19 cellular contexts compared by ENCODE assay signal in genomic region chr12:62715086-62715786, GRCh38.
DNase-seq lines count a peak whose midpoint lies in the region; ATAC-seq and TF ChIP-seq lines count a peak whose summit lies in the region.
"Had no signal": no experiment of that assay in that cellular context is flagged by ENCODE, and none has a peak within 500 bp of the region (broad histone marks: within the 10 kb centered on the region; RNA-seq: fewer than 3 reads in every experiment).

No MANE protein-coding gene starts in this region.

- H2BK15ac ChIP-seq in H9 (ENCODE audit: low read depth, low read length): no peak overlapping the region

- no peak overlapping the region for H3K4me2 ChIP-seq in H9 (ENCODE audit: insufficient read depth, insufficient read length, low read length)

- no peaks in the 10 kb centered on the region for H3K79me2 ChIP-seq in H9 (ENCODE audit: insufficient read depth, low read length)

- H3K9ac ChIP-seq in H9 (ENCODE audit: extremely low read depth, insufficient read length, low read length): no peak overlapping the region

- H3K27me3 Mint-ChIP-seq in H9 (ENCODE audit: low read depth): no peaks in the 10 kb centered on the region
- no peaks in the 10 kb centered on the region for H3K27me3 Mint-ChIP-seq in brain
- H3K27me3 Mint-ChIP-seq: B cell; naive thymus-derived CD8-positive, alpha-beta T cell had no signal

- H3K4me3 Mint-ChIP-seq in H9 (no peak overlapping the region), brain (peak overlapping the region in 3 of 5 experiments; percentile 16 to 66 (median 35))
- H3K4me3 Mint-ChIP-seq: activated naive CD4-positive, alpha-beta T cell treated with anti-CD3 and anti-CD28 coated beads, Interleukin-2, amount 10 ng/mL, durations not matched to agents 7 days and 5 days; B cell; naive thymus-derived CD8-positive, alpha-beta T cell had no signal

- DNase-seq in H9: no peak
- peak in 30 of 51 donors; percentile 13 to 82 (median 40) for DNase-seq in hypothalamus (lab: John Stamatoyannopoulos, UW)
- peak; percentile 74 for DNase-seq in putamen (ENCODE audit: low spot score)
- DNase-seq in stimulated activated CD4-positive, alpha-beta T cell treated with anti-CD3 and anti-CD28 coated beads, Interleukin-12 subunit alpha, Interleukin-12 subunit beta, amount 100 ng/mL, for 4 hours: no peak
- no peak for DNase-seq in NCI-H1092 treated with DMSO at 0.1 percent for 48 hours (lab: John Stamatoyannopoulos, UW)
- DNase-seq in CD1c-positive myeloid dendritic cell (ENCODE audit: extremely low spot score): no peak
- DNase-seq: activated CD4-positive, alpha-beta T cell treated with anti-CD3 and anti-CD28 coated beads for 1 hour; activated CD8-positive, alpha-beta memory T cell treated with anti-CD3 and anti-CD28 coated beads, Interleukin-2, amount 50 U/mL, for 48 hours; activated naive CD4-positive, alpha-beta T cell treated with anti-CD3 and anti-CD28 coated beads, Interleukin-2, amount 10 ng/mL, durations not matched to agents 7 days and 5 days; central memory CD4-positive, alpha-beta T cell; DMS 273 treated with DMSO at 0.1 percent for 48 hours; naive thymus-derived CD8-positive, alpha-beta T cell; NCI-H1092; NCI-H524 treated with DMSO at 0.1 percent for 48 hours; RPMI8226; small intestine had no signal

- H3K18ac ChIP-seq in H9 (ENCODE audit: insufficient read length, low read depth, low read length): no peak overlapping the region

- no peak overlapping the region for H4K91ac ChIP-seq in H9 (ENCODE audit: insufficient read length, low read depth, low read length)

- ATAC-seq in GM18868 (IDR thresholded peaks at IDR 0.05; ENCODE audit: unreplicated experiment): no peak
- ATAC-seq: naive thymus-derived CD8-positive, alpha-beta T cell had no signal

- H2AK5ac ChIP-seq in H9 (ENCODE audit: insufficient read length, low read length): no peak overlapping the region

- H3K27ac Mint-ChIP-seq in H9 (peak overlapping the region in 2 of 3 experiments; percentile 47 to 77; a peak in 4 of 7 replicates), brain (peak overlapping the region; percentile 77 to 97 (median 92))
- H3K27ac Mint-ChIP-seq: activated naive CD4-positive, alpha-beta T cell treated with anti-CD3 and anti-CD28 coated beads, Interleukin-2, amount 10 ng/mL, durations not matched to agents 7 days and 5 days; B cell; naive thymus-derived CD8-positive, alpha-beta T cell had no signal

- no peaks in the 10 kb centered on the region for H3K27me3 ChIP-seq in H9 (ENCODE audit: insufficient read depth, low read length)

- H3K14ac ChIP-seq in H9 (ENCODE audit: insufficient read depth, low read length): 0 out of 2 replicates have a peak overlapping the region, but pooled peaks have one; percentile 34

- H3K36me3 Mint-ChIP-seq in H9 (ENCODE audit: insufficient read depth in 1 of 3, low read depth in 3 of 3) (peaks cover 0 to 7% (median 0%) of the 10 kb centered on the region in 3 experiments; a peak in 4 of 7 replicates), brain (no peaks in the 10 kb centered on the region)
- H3K36me3 Mint-ChIP-seq: activated naive CD4-positive, alpha-beta T cell treated with anti-CD3 and anti-CD28 coated beads, Interleukin-2, amount 10 ng/mL, durations not matched to agents 7 days and 5 days; naive thymus-derived CD8-positive, alpha-beta T cell had no signal

- no CpG with 5 or more reads among the region's 10 CpGs for WGBS in H9 (ENCODE audit: extremely low coverage, insufficient read length, low lambda C conversion rate)

- TF ChIP-seq CTCF in H9 (conservative IDR thresholded peaks at IDR 0.05) (no peak), brain (conservative IDR thresholded peaks at IDR 0.05) (no peak)

- no peak overlapping the region for H3K56ac ChIP-seq in H9 (ENCODE audit: insufficient read length, low read depth, low read length)

- H3K4ac ChIP-seq in H9 (ENCODE audit: low read depth, low read length): no peak overlapping the region

- H3K79me1 ChIP-seq in H9 (ENCODE audit: insufficient read depth, low read depth, low read length, poor library complexity, severe bottlenecking): no peaks in the 10 kb centered on the region

- H2AFZ ChIP-seq in H9 (ENCODE audit: low read length): no peak overlapping the region

- H3T11ph ChIP-seq in H9 (ENCODE audit: low read length): no peak overlapping the region

- H4K8ac ChIP-seq in H9 (replicated peaks; ENCODE audit: insufficient read length, low read depth, low read length): no peak overlapping the region

- H3K27ac ChIP-seq in H9 (ENCODE audit: insufficient read length, low read depth, low read length): no peak overlapping the region

- no peak overlapping the region for H3K23ac ChIP-seq in H9 (ENCODE audit: insufficient read length, low read depth, low read length)

- H2BK120ac ChIP-seq in H9 (ENCODE audit: low read depth, low read length, poor library complexity, severe bottlenecking): no peak overlapping the region

- H2BK5ac ChIP-seq in H9 (ENCODE audit: insufficient read length, low read length): no peak overlapping the region

- peaks cover 2% of the 10 kb centered on the region; the same call in 1 of the 2 replicates for H3K4me1 ChIP-seq in H9 (ENCODE audit: insufficient read depth, low read length)

- H2BK20ac ChIP-seq in H9 (ENCODE audit: low read depth, low read length, poor library complexity, severe bottlenecking): no peak overlapping the region

- peaks cover 33 to 47% of the 10 kb centered on the region in 2 experiments for H3K4me1 Mint-ChIP-seq in H9
- H3K4me1 Mint-ChIP-seq in brain: peaks cover 94% of the 10 kb centered on the region
- H3K4me1 Mint-ChIP-seq: activated naive CD4-positive, alpha-beta T cell treated with anti-CD3 and anti-CD28 coated beads, Interleukin-2, amount 10 ng/mL, durations not matched to agents 7 days and 5 days; B cell; naive thymus-derived CD8-positive, alpha-beta T cell had no signal

- H3K9me3 Mint-ChIP-seq in H9 (no peaks in the 10 kb centered on the region), brain (no peaks in the 10 kb centered on the region)
- H3K9me3 Mint-ChIP-seq: activated naive CD4-positive, alpha-beta T cell treated with anti-CD3 and anti-CD28 coated beads, Interleukin-2, amount 10 ng/mL, durations not matched to agents 7 days and 5 days; naive thymus-derived CD8-positive, alpha-beta T cell had no signal

- H3K9me3 ChIP-seq in H9 (ENCODE audit: control insufficient read depth, low read depth, low read length): no peaks in the 10 kb centered on the region

- peak overlapping the region; percentile 57 for H4K5ac ChIP-seq in H9 (ENCODE audit: insufficient read length, low read depth, low read length)

- H4K20me1 ChIP-seq in H9 (ENCODE audit: control insufficient read depth, insufficient read depth, insufficient read length): no peaks in the 10 kb centered on the region

- H3K23me2 ChIP-seq in H9 (ENCODE audit: insufficient read length, low read depth, low read length, poor library complexity, severe bottlenecking): no peaks in the 10 kb centered on the region

- H2BK12ac ChIP-seq in H9 (ENCODE audit: insufficient read length, low read depth, low read length): no peak overlapping the region

Comparison
In these comparisons a context has a peak if more than half of its experiments do, and no peak if none do; other contexts are left out.
1. DNase-seq: peak in hypothalamus (30 of 51) and putamen (single experiment); none in H9 (single experiment), stimulated activated CD4-positive, alpha-beta T cell treated with anti-CD3 and anti-CD28 coated beads, Interleukin-12 subunit alpha, Interleukin-12 subunit beta, amount 100 ng/mL, for 4 hours (single experiment), NCI-H1092 treated with DMSO at 0.1 percent for 48 hours (single experiment) and CD1c-positive myeloid dendritic cell (single experiment).
2. H3K4me3 Mint-ChIP-seq: peak in brain (3 of 5); none in H9 (0 of 2).